8 cellular contexts compared by ENCODE assay signal in genomic region chr2:69375494-69376353, GRCh38. TPM values are rescaled to one million over a fixed set of nuclear protein-coding genes. Genes with fewer than 3 reads are reported as not detected.
DNase-seq lines count a peak whose midpoint lies in the region; ATAC-seq and TF ChIP-seq lines count a peak whose summit lies in the region.

No MANE protein-coding gene starts in this region.

- ATAC-seq in left lung (peak; percentile 87), GM19035 (IDR thresholded peaks at IDR 0.05; ENCODE audit: unreplicated experiment) (no peak), HG03045 (IDR thresholded peaks at IDR 0.05; ENCODE audit: unreplicated experiment) (no peak), HG03442 (IDR thresholded peaks at IDR 0.05; ENCODE audit: unreplicated experiment) (no peak)

- H3K36me3 ChIP-seq in mammary epithelial cell (ENCODE audit: insufficient read depth, low read length) (peaks cover 11% of the 10 kb centered on the region), left lung (peaks cover 0 to 37% of the 10 kb centered on the region in 2 donors)

- intact Hi-C loops in mammary epithelial cell (cut with micrococcal nuclease): no loop called here
- intact Hi-C loops in left lung (cut with DNase I): no loop called here

- no peaks in the 10 kb centered on the region for H3K9me3 ChIP-seq in mammary epithelial cell (replicated peaks; ENCODE audit: insufficient read depth, low read length)
- no peaks in the 10 kb centered on the region for H3K9me3 ChIP-seq in left lung

- H3K27ac ChIP-seq in mammary epithelial cell (ENCODE audit: insufficient read depth, low read depth, low read length) (no peak overlapping the region), left lung (no peak overlapping the region)

- H3K4me1 ChIP-seq in mammary epithelial cell (ENCODE audit: insufficient read depth, low read length): no peaks in the 10 kb centered on the region
- H3K4me1 ChIP-seq in left lung: peaks cover 0 to 6% of the 10 kb centered on the region in 2 donors

- H3K27me3 ChIP-seq in mammary epithelial cell (ENCODE audit: insufficient read depth, low read length): no peaks in the 10 kb centered on the region
- no peaks in the 10 kb centered on the region for H3K27me3 ChIP-seq in left lung

- in situ Hi-C loops in mammary epithelial cell (cut with MboI; ENCODE audit: low sequenced_read_pairs in 2 of 2): no loop called here

- WGBS in mammary epithelial cell (ENCODE audit: low coverage, missing lambda C conversion rate): 87% methylated on average over 8 of the region's 8 CpGs

- H3K4me3 ChIP-seq in mammary epithelial cell (replicated peaks in 1 of 3; ENCODE audit: insufficient read depth in 1 of 3, low read depth in 2 of 3, low read length in 3 of 3) (no peak overlapping the region), left lung (no peak overlapping the region)

- DNase-seq in AG08395 (ENCODE audit: low spot score) (peak; percentile 31), NCI-H345 (lab: John Stamatoyannopoulos, UW) (peak; percentile 38), mammary epithelial cell (peak; percentile 15), left lung (no peak)

- peaks cover 71% of the 10 kb centered on the region for H3K79me2 ChIP-seq in mammary epithelial cell (ENCODE audit: insufficient read depth, low read length)

- no peak overlapping the region for H3K4me2 ChIP-seq in mammary epithelial cell (ENCODE audit: insufficient read depth, low read depth, low read length)

- no peaks in the 10 kb centered on the region for H4K20me1 ChIP-seq in mammary epithelial cell (ENCODE audit: insufficient read depth, low read length)

- no TSS peak for BruUV-seq in mammary epithelial cell (replicated peaks; lab: Mats Ljungman, UMichigan)

- dilution Hi-C loops in mammary epithelial cell (cut with HindIII; ENCODE audit: low sequenced_read_pairs): loop anchor here (10.0 kb wide), 1 partner anchor 149 kb away; no protein-coding TSS in a partner anchor

- H3K9ac ChIP-seq in mammary epithelial cell (ENCODE audit: insufficient read depth, low read length): no peak overlapping the region

- CTCF ChIA-PET in mammary epithelial cell (lab: Charles Lee; ENCODE audit: low non-redundant PET): interaction anchor here (0.6 to 0.7 kb wide), 2 partner anchors 61 to 69 kb away, joined by 3 to 7 read pairs; no protein-coding TSS in a partner anchor

- no peak overlapping the region for H2AFZ ChIP-seq in mammary epithelial cell (ENCODE audit: low read depth, low read length)

- TF ChIP-seq CTCF in GM12872 (IDR thresholded peaks at IDR 0.05; ENCODE audit: insufficient read depth, low read depth, low read length): peak; percentile 69
- TF ChIP-seq CTCF in mammary epithelial cell (conservative IDR thresholded peaks at IDR 0.05 in 1 of 2, IDR thresholded peaks at IDR 0.05 in 1 of 2; ENCODE audit: extremely low read depth in 1 of 2, insufficient read depth in 1 of 2, low read depth in 1 of 2, low read length in 2 of 2): peak; percentile 50 to 54
- TF ChIP-seq CTCF in left lung (IDR thresholded peaks at IDR 0.05): peak; percentile 52 to 60

RNA-seq across cellular contexts. Expression of gene GFPT1, which starts 11.3 kb away (rescaled TPM):
- total RNA-seq in mammary epithelial cell (10 to 100 TPM; 43.7 to 76.3 TPM), left lung (10 to 100 TPM; 70.4 to 95.7 TPM)
- polyA plus RNA-seq in mammary epithelial cell: 10.1 TPM
- 35.1 TPM for polyA minus RNA-seq in mammary epithelial cell

Comparison
In these comparisons a context has a peak if more than half of its experiments do, and no peak if none do; other contexts are left out.
1. DNase-seq: peak in AG08395 (single experiment), NCI-H345 (single experiment) and mammary epithelial cell (single experiment); none in left lung (0 of 2).
2. Peak in every context shown above with its lines, with median percentiles within 50 percentile points of each other: CTCF ChIP-seq.